Comparison of ENCODE assay signal across 1 cellular context in genomic region chr1:160608057-160608456, GRCh38.
TF ChIP-seq lines count a peak whose summit lies in the region.

No MANE protein-coding gene starts in this region.

TF ChIP-seq in H1, 55 proteins besides CTCF, POLR2A, EP300 and RAD21:
- no peak for TF ChIP-seq SP2 (IDR thresholded peaks at IDR 0.05; ENCODE audit: low read length)
- no peak for TF ChIP-seq SP4 (IDR thresholded peaks at IDR 0.05; ENCODE audit: low read length)
- TF ChIP-seq TBP (IDR thresholded peaks at IDR 0.05; ENCODE audit: low read depth, low read length) = no peak
- TF ChIP-seq HDAC2 (IDR thresholded peaks at IDR 0.05; ENCODE audit: borderline replicate concordance in 1 of 2, low read depth in 2 of 2, low read length in 2 of 2) = no peak
- no peak for TF ChIP-seq TAF7 (optimal IDR thresholded peaks at IDR 0.05; ENCODE audit: borderline replicate concordance, low read depth, low read length)
- no peak for TF ChIP-seq RBBP5 (IDR thresholded peaks at IDR 0.05; ENCODE audit: borderline replicate concordance, low read depth, low read length)
- TF ChIP-seq TEAD4 (IDR thresholded peaks at IDR 0.05; ENCODE audit: low read depth, low read length) = no peak
- no peak for TF ChIP-seq GTF2F1 (IDR thresholded peaks at IDR 0.05; ENCODE audit: borderline replicate concordance, low read depth, low read length)
- TF ChIP-seq RFX5 (IDR thresholded peaks at IDR 0.05; ENCODE audit: borderline replicate concordance, low read depth, low read length) = no peak
